Comparison of ENCODE assay signal across 1 cellular context in the genomic region with DNA sequence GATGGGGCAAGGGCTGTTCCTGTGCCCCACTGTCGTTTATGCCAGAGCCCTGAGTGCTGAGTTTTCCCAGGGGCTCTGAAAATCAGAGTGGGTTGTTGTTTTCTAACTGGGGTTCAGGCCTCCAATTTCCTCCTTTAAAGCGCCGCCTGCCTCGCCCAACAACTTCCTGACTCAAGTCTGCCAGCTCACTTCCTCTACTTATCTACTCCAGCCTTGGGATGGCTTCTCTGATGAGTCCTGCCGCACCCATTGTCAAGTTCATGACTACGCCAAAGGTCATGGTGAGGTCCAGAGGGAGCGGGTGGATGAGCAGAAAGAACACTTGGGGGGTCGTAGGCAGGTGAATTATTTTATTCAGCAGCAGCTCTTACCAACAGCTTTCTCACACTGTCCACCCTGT.
TF ChIP-seq lines count a peak whose summit lies in the region.

No MANE protein-coding gene starts in this region.

TF ChIP-seq in HCT116, 20 proteins besides CTCF, POLR2A, EP300 and RAD21 (continued from another document):
- no peak for TF ChIP-seq EZH2phosphoT487 (IDR thresholded peaks at IDR 0.05; ENCODE audit: borderline replicate concordance)
- TF ChIP-seq JUND (IDR thresholded peaks at IDR 0.05), result 0 out of 2 replicates have a peak, but pooled peaks have one; percentile 25
- TF ChIP-seq CBX3 (IDR thresholded peaks at IDR 0.05; ENCODE audit: low read depth), result no peak
- peak; percentile 81 for TF ChIP-seq TCF7L2 (IDR thresholded peaks at IDR 0.05; ENCODE audit: borderline replicate concordance, extremely low read depth, insufficient read depth, insufficient read length)
